8 cellular contexts compared by ENCODE assay signal in genomic region chr15:29269485-29270168, GRCh38. TPM values are rescaled to one million over a fixed set of nuclear protein-coding genes. Genes with fewer than 3 reads are reported as not detected.
DNase-seq lines count a peak whose midpoint lies in the region; ATAC-seq and TF ChIP-seq lines count a peak whose summit lies in the region.

Gene NSMCE3, minus strand, starts transcription at chr15:29269822. Its CDS starts 117 bp downstream, at chr15:29269705.

- H3K4me3 Mint-ChIP-seq in activated T-cell treated with anti-CD3 and anti-CD28 coated beads, Interleukin-2, amount 50 U/mL, for 24 hours = peak within 1 kb of the TSS; percentile 95

- ATAC-seq in GM21528 (IDR thresholded peaks at IDR 0.05; ENCODE audit: low FRiP score, unreplicated experiment) = peak; percentile 90

- H3K4me1 ChIP-seq in esophagus muscularis mucosa = peaks cover 20 to 37% (median 33%) of the 10 kb centered on the region in 4 donors
- peaks cover 0 to 30% of the 10 kb centered on the region in 2 donors for H3K4me1 ChIP-seq in muscle layer of duodenum (ENCODE audit: control insufficient read depth in 1 of 2, insufficient read depth in 2 of 2, low read length in 2 of 2)

- WGBS in esophagus muscularis mucosa = 0% methylated on average over 40 of the region's 68 CpGs

- peaks cover 48% of the 10 kb centered on the region for H3K4me1 Mint-ChIP-seq in activated T-cell treated with anti-CD3 and anti-CD28 coated beads, Interleukin-2, amount 50 U/mL, for 24 hours (ENCODE audit: low read depth)

- peak; percentile 49 for DNase-seq in DMS 273 treated with DMSO at 0.1 percent for 48 hours (lab: John Stamatoyannopoulos, UW)
- peak; percentile 59 for DNase-seq in HuH-7.5 (ENCODE audit: low spot score)
- peak; percentile 89 for DNase-seq in OCI-M1 (lab: John Stamatoyannopoulos, UW)
- DNase-seq in activated T-cell treated with anti-CD3 and anti-CD28 coated beads, Interleukin-2, amount 50 U/mL, for 24 hours = peak; percentile 94
- peak; percentile 97 for DNase-seq in esophagus muscularis mucosa (ENCODE audit: extremely low spot score)
- peak; percentile 86 for DNase-seq in stimulated activated CD8-positive, alpha-beta memory T cell treated with anti-CD3 and anti-CD28 coated beads, Interleukin-7, amount 100 ng/mL, for 24 hours (ENCODE audit: low read depth)

- intact Hi-C loops in esophagus muscularis mucosa (cut with DNase I) = no loop called here

- peak within 1 kb of the TSS; percentile 74 to 90 (median 83) for H3K4me3 ChIP-seq in esophagus muscularis mucosa
- H3K4me3 ChIP-seq in muscle layer of duodenum (ENCODE audit: low read depth in 1 of 2, low read length in 2 of 2) = peak within 1 kb of the TSS; percentile 87 to 91

- H3K9me3 ChIP-seq in esophagus muscularis mucosa (no peaks in the 10 kb centered on the region), muscle layer of duodenum (ENCODE audit: control insufficient read depth in 1 of 2, low read length in 2 of 2) (no peaks in the 10 kb centered on the region)

- no peaks in the 10 kb centered on the region for H3K9me3 Mint-ChIP-seq in activated T-cell treated with anti-CD3 and anti-CD28 coated beads, Interleukin-2, amount 50 U/mL, for 24 hours

- peak within 1 kb of the TSS; percentile 99 for H3K27ac Mint-ChIP-seq in activated T-cell treated with anti-CD3 and anti-CD28 coated beads, Interleukin-2, amount 50 U/mL, for 24 hours

- H3K36me3 Mint-ChIP-seq in activated T-cell treated with anti-CD3 and anti-CD28 coated beads, Interleukin-2, amount 50 U/mL, for 24 hours (ENCODE audit: low read depth) = peaks cover 22% of the 10 kb centered on the region

- peak; percentile 61 for TF ChIP-seq POLR2A in esophagus muscularis mucosa (IDR thresholded peaks at IDR 0.05; ENCODE audit: low read depth)

- H3K27ac ChIP-seq in esophagus muscularis mucosa (replicated peaks in 1 of 4) (peak within 1 kb of the TSS; percentile 92 to 97 (median 94)), muscle layer of duodenum (ENCODE audit: low read length) (peak within 1 kb of the TSS; percentile 87)

- H3K27me3 ChIP-seq in esophagus muscularis mucosa (no peaks in the 10 kb centered on the region), muscle layer of duodenum (ENCODE audit: low read depth, low read length) (no peaks in the 10 kb centered on the region)

- peaks cover 2% of the 10 kb centered on the region for H3K27me3 Mint-ChIP-seq in activated T-cell treated with anti-CD3 and anti-CD28 coated beads, Interleukin-2, amount 50 U/mL, for 24 hours

- TF ChIP-seq CTCF in esophagus muscularis mucosa (IDR thresholded peaks at IDR 0.05) = peak in 1 of 3 experiments; percentile 2

- peaks cover 0 to 4% (median 0%) of the 10 kb centered on the region in 4 donors for H3K36me3 ChIP-seq in esophagus muscularis mucosa
- no peaks in the 10 kb centered on the region for H3K36me3 ChIP-seq in muscle layer of duodenum (ENCODE audit: control insufficient read depth in 1 of 2, insufficient read depth in 2 of 2, low read length in 2 of 2)

- TF ChIP-seq EP300 in esophagus muscularis mucosa (IDR thresholded peaks at IDR 0.05) = no peak

RNA-seq across cellular contexts. Expression of gene NSMCE3, which starts in this region (rescaled TPM):
- total RNA-seq in esophagus muscularis mucosa = 10 to 100 TPM in 3 of 4 donors, 1 to 10 TPM in 1; 8.3 to 18.4 (median 15.7) TPM

Comparison
In these comparisons a context has a peak if more than half of its experiments do, and no peak if none do; other contexts are left out.
1. Peak in every context shown above with its lines: DNase-seq, ATAC-seq, H3K4me3 ChIP-seq and H3K27ac ChIP-seq.